In the genomic region with DNA sequence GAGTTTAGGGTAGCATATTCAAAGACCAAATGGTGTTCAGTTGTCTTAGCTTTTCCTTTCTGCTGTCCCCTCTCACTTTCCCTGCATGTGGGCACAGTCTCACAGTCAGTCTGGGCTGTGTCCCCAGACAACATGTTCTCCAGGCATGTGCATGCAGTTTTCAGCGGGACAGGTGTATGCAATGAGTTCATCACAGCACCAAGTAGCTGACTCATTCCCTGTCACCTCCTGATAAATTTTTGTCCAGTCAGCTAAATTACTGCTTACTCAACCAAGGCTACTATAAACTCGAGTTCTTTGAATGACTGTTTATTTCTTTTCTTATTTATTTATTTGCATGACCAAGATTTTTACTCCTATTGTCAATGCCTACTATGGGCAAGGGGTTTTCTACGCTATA, we compare ENCODE assay signal across 21 cellular contexts.
A peak's percentile ranks its signal among the peaks of the same experiment; 100 is the strongest.
DNase-seq lines count a peak whose midpoint lies in the region; ATAC-seq, FAIRE-seq and TF ChIP-seq lines count a peak whose summit lies in the region.
"Had no signal": no experiment of that assay in that cellular context is flagged by ENCODE, and none has a peak within 500 bp of the region (broad histone marks: within the 10 kb centered on the region; RNA-seq: fewer than 3 reads in every experiment).

No MANE protein-coding gene starts in this region.

- H3K27me3 ChIP-seq in PC-3 (ENCODE audit: low read length) (no peaks in the 10 kb centered on the region), H1 (replicated peaks in 1 of 4; ENCODE audit: control insufficient read depth in 3 of 4, extremely low read depth in 1 of 4, insufficient read depth in 3 of 4, low read length in 3 of 4) (no peaks in the 10 kb centered on the region), mesenchymal stem cell (ENCODE audit: control insufficient read depth in 1 of 2, insufficient read depth in 1 of 2, low read length in 2 of 2) (no peaks in the 10 kb centered on the region)
- H3K27me3 ChIP-seq: BLaER1 had no signal

- H3K27ac Mint-ChIP-seq in mesothelial cell of epicardium, result no peak overlapping the region
- H3K27ac Mint-ChIP-seq: CD4-positive, alpha-beta memory T cell had no signal

- TF ChIP-seq EP300 in H1 (IDR thresholded peaks at IDR 0.05; ENCODE audit: borderline replicate concordance in 1 of 2, low read depth in 2 of 2, low read length in 2 of 2), result no peak

- POLR2A ChIA-PET in PC-3 (lab: Charles Lee; ENCODE audit: unreplicated experiment), result no interaction called here
- POLR2A ChIA-PET in H1 (lab: Charles Lee; ENCODE audit: partially characterized antibody), result no interaction called here

- H3K18ac ChIP-seq in H1 (ENCODE audit: extremely low read depth, low read length) (no peak overlapping the region), mesenchymal stem cell (ENCODE audit: low read depth in 1 of 2, low read length in 2 of 2) (no peak overlapping the region)

- 83% methylated on average over 3 of the region's 3 CpGs; no CpG with 5 or more reads in 1 of the 2 experiments for WGBS in H1 (ENCODE audit: extremely low coverage in 1 of 2, insufficient coverage in 1 of 2, insufficient read length in 1 of 2, insufficient replicate concordance in 2 of 2, low coverage in 1 of 2, low lambda C conversion rate in 2 of 2, missing lambda C conversion rate in 1 of 2), 2 experiments
- whole genome bisulfite sequencing in mesenchymal stem cell, result 95% methylated on average over 2 of the region's 3 CpGs

- FAIRE-seq in H1 (lab: Jason Lieb, UNC), result no peak
- FAIRE-seq: GM12892, GM18507 had no signal

- H3K9me3 Mint-ChIP-seq in mesothelial cell of epicardium, result no peaks in the 10 kb centered on the region

- H3K4me2 ChIP-seq in PC-3 (ENCODE audit: low read length), result no peak overlapping the region
- no peak overlapping the region for H3K4me2 ChIP-seq in H1 (ENCODE audit: insufficient read depth in 1 of 2, low read depth in 2 of 2, low read length in 2 of 2)
- H3K4me2 ChIP-seq in mesenchymal stem cell (ENCODE audit: low read length, poor library complexity, severe bottlenecking), result no peak overlapping the region
- H3K4me2 ChIP-seq: BLaER1 had no signal

- H4K8ac ChIP-seq in H1 (ENCODE audit: extremely low read depth, insufficient read depth, low read length) (no peak overlapping the region), mesenchymal stem cell (ENCODE audit: low read length) (no peak overlapping the region)

- H2BK120ac ChIP-seq in H1 (replicated peaks; ENCODE audit: low read depth, low read length) (no peak overlapping the region), mesenchymal stem cell (ENCODE audit: low read depth, low read length) (no peak overlapping the region)

- no peak for TF ChIP-seq POLR2A in H1 (IDR thresholded peaks at IDR 0.05; ENCODE audit: control extremely low read depth in 1 of 2, low read depth in 2 of 2, low read length in 2 of 2)

- H3K56ac ChIP-seq in H1 (replicated peaks; ENCODE audit: insufficient read length, low read depth, low read length), result no peak overlapping the region

- H4K20me1 ChIP-seq in PC-3 (ENCODE audit: low read length), result no peaks in the 10 kb centered on the region
- H4K20me1 ChIP-seq in H1 (replicated peaks in 1 of 2; ENCODE audit: control insufficient read depth in 1 of 2, insufficient read depth in 2 of 2, low read length in 2 of 2), result peaks cover 0 to 1% of the 10 kb centered on the region in 2 experiments
- H4K20me1 ChIP-seq: BLaER1 had no signal

- no peak overlapping the region for H2AK5ac ChIP-seq in H1 (ENCODE audit: low read depth, low read length)
- no peak overlapping the region for H2AK5ac ChIP-seq in mesenchymal stem cell (ENCODE audit: low read length, severe bottlenecking)

- no peak overlapping the region for H3K4me3 Mint-ChIP-seq in mesothelial cell of epicardium
- H3K4me3 Mint-ChIP-seq: CD4-positive, alpha-beta memory T cell had no signal

- peak; percentile 89 for DNase-seq in DMS53 (lab: John Stamatoyannopoulos, UW)
- peak; percentile 27 for DNase-seq in PC-3
- no peak for DNase-seq in H1 (ENCODE audit: low read depth in 1 of 2, low spot score in 2 of 2)
- DNase-seq in mesenchymal stem cell, result no peak
- DNase-seq in NCI-H1105 treated with DMSO at 0.1 percent for 48 hours (lab: John Stamatoyannopoulos, UW), result no peak
- DNase-seq in mesothelial cell of epicardium (ENCODE audit: low spot score in 2 of 2, unreplicated experiment in 2 of 2), result no peak
- DNase-seq in anterior cingulate cortex (lab: John Stamatoyannopoulos, UW), result no peak
- DNase-seq: CD4-positive, alpha-beta memory T cell; DMS79; GOT3; KBM-7; NCI-H1417; NCI-H1930; NCI-H226; NCI-H526; Right ventricle myocardium superior; SW 1271 had no signal

- H3K4me1 ChIP-seq in PC-3 (ENCODE audit: insufficient read depth, low read length) (no peaks in the 10 kb centered on the region), H1 (replicated peaks in 1 of 4; ENCODE audit: control insufficient read depth in 3 of 4, insufficient read depth in 4 of 4, low read length in 3 of 4) (no peaks in the 10 kb centered on the region), mesenchymal stem cell (ENCODE audit: control insufficient read depth, insufficient read depth, low read depth, low read length) (peaks cover 2% of the 10 kb centered on the region)
- H3K4me1 ChIP-seq: BLaER1 had no signal

- no peak overlapping the region for H4K5ac ChIP-seq in H1 (ENCODE audit: insufficient read length, low read depth, low read length)

- CTCF ChIA-PET in PC-3 (lab: Charles Lee), result no interaction called here
- CTCF ChIA-PET in H1 (lab: Charles Lee; ENCODE audit: partially characterized antibody), result interaction anchor here (0.6 kb wide), 1 partner anchor 1042 kb away, joined by 3 read pairs; no protein-coding TSS in a partner anchor

- H3K27me3 Mint-ChIP-seq in mesothelial cell of epicardium (ENCODE audit: low read depth), result no peaks in the 10 kb centered on the region
- H3K27me3 Mint-ChIP-seq: CD4-positive, alpha-beta memory T cell had no signal

- H3K23me2 ChIP-seq in H1 (ENCODE audit: low read depth, low read length), result no peaks in the 10 kb centered on the region

- no peak overlapping the region for H3K4ac ChIP-seq in H1 (replicated peaks; ENCODE audit: insufficient read length, low read depth, low read length)
- H3K4ac ChIP-seq in mesenchymal stem cell (ENCODE audit: low read depth in 1 of 2, low read length in 2 of 2), result no peak overlapping the region

- no peaks in the 10 kb centered on the region for H3F3A ChIP-seq in PC-3 (ENCODE audit: low read length, unreplicated experiment)

- H2AFZ ChIP-seq in PC-3 (ENCODE audit: low read length), result no peak overlapping the region
- H2AFZ ChIP-seq in H1 (ENCODE audit: low read length), result 0 out of 2 replicates have a peak overlapping the region, but pooled peaks have one; percentile 58
- H2AFZ ChIP-seq in mesenchymal stem cell (ENCODE audit: low read depth, low read length), result peak overlapping the region; percentile 71

- no peak overlapping the region for H3K27ac ChIP-seq in PC-3 (ENCODE audit: low read length)
- no peak overlapping the region for H3K27ac ChIP-seq in H1 (ENCODE audit: low read depth, low read length)
- no peak overlapping the region for H3K27ac ChIP-seq in mesenchymal stem cell (ENCODE audit: low read length, poor library complexity, severe bottlenecking)
- H3K27ac ChIP-seq: BLaER1 had no signal

- H3K14ac ChIP-seq in H1 (ENCODE audit: insufficient read length), result no peak overlapping the region
- H3K14ac ChIP-seq in mesenchymal stem cell (ENCODE audit: low read length in 2 of 2), result peak overlapping the region in 1 of 2 experiments; percentile 88

- no peak overlapping the region for H2BK12ac ChIP-seq in H1 (ENCODE audit: low read depth, low read length)
- H2BK12ac ChIP-seq in mesenchymal stem cell (ENCODE audit: low read length in 2 of 2), result no peak overlapping the region

- no peaks in the 10 kb centered on the region for H3K9me2 ChIP-seq in PC-3 (replicated peaks; ENCODE audit: low read length)

- intact Hi-C loops in PC-3 (cut with micrococcal nuclease), result no loop called here

- no peak for TF ChIP-seq CTCF in PC-3 (conservative IDR thresholded peaks at IDR 0.05; ENCODE audit: low read depth, low read length)
- TF ChIP-seq CTCF in H1 (IDR thresholded peaks at IDR 0.05; ENCODE audit: control extremely low read depth in 1 of 3, insufficient read depth in 1 of 3, low read depth in 1 of 3, low read length in 3 of 3), result no peak
- TF ChIP-seq CTCF in mesothelial cell of epicardium (IDR thresholded peaks at IDR 0.05; ENCODE audit: unreplicated experiment), result no peak

- ATAC-seq in PC-3 (peak; percentile 37), HG03342 (IDR thresholded peaks at IDR 0.05; ENCODE audit: unreplicated experiment) (no peak)

- H3K4me3 ChIP-seq in PC-3 (ENCODE audit: low read length) (no peak overlapping the region), H1 (ENCODE audit: extremely low read depth in 1 of 4, insufficient read depth in 2 of 4, low read depth in 3 of 4, low read length in 4 of 4) (no peak overlapping the region), mesenchymal stem cell (ENCODE audit: insufficient read depth in 1 of 2, low read depth in 1 of 2, low read length in 2 of 2) (no peak overlapping the region)
- H3K4me3 ChIP-seq: BLaER1 had no signal

- H3K9ac ChIP-seq in PC-3 (ENCODE audit: low read length), result no peak overlapping the region
- H3K9ac ChIP-seq in H1 (replicated peaks in 1 of 4; ENCODE audit: extremely low read depth in 1 of 4, low read depth in 3 of 4, low read length in 3 of 4), result no peak overlapping the region; a peak in 1 of 7 replicates
- no peak overlapping the region for H3K9ac ChIP-seq in mesenchymal stem cell (ENCODE audit: low read length)
- H3K9ac ChIP-seq: BLaER1 had no signal

- H3K79me2 ChIP-seq in PC-3 (ENCODE audit: low read length) (no peaks in the 10 kb centered on the region), H1 (ENCODE audit: control insufficient read depth in 1 of 2, insufficient read depth in 2 of 2, low read length in 2 of 2) (no peaks in the 10 kb centered on the region)

- H2BK5ac ChIP-seq in H1 (ENCODE audit: low read depth, low read length), result 0 out of 2 replicates have a peak overlapping the region, but pooled peaks have one; percentile 15
- no peak overlapping the region for H2BK5ac ChIP-seq in mesenchymal stem cell (ENCODE audit: low read depth, low read length, poor library complexity, severe bottlenecking)

- H3K36me3 ChIP-seq in PC-3 (ENCODE audit: low read depth, low read length) (no peaks in the 10 kb centered on the region), H1 (ENCODE audit: control insufficient read depth in 2 of 4, insufficient read depth in 4 of 4, low read length in 3 of 4) (no peaks in the 10 kb centered on the region), mesenchymal stem cell (ENCODE audit: control insufficient read depth in 1 of 2, insufficient read depth in 2 of 2, low read depth in 1 of 2, low read length in 2 of 2) (no peaks in the 10 kb centered on the region)
- H3K36me3 ChIP-seq: BLaER1 had no signal

- no peak for TF ChIP-seq RAD21 in H1 (IDR thresholded peaks at IDR 0.05 in 1 of 2, conservative IDR thresholded peaks at IDR 0.05 in 1 of 2; ENCODE audit: low read depth in 2 of 2, low read length in 2 of 2)

- H3K79me1 ChIP-seq in H1 (ENCODE audit: low read depth, low read length) (no peaks in the 10 kb centered on the region), mesenchymal stem cell (replicated peaks; ENCODE audit: low read length, poor library complexity, severe bottlenecking) (no peaks in the 10 kb centered on the region)

- H3K36me3 Mint-ChIP-seq in mesothelial cell of epicardium, result no peaks in the 10 kb centered on the region
- H3K36me3 Mint-ChIP-seq: CD4-positive, alpha-beta memory T cell had no signal

- H3K4me1 Mint-ChIP-seq in mesothelial cell of epicardium, result peaks cover 2% of the 10 kb centered on the region
- H3K4me1 Mint-ChIP-seq: CD4-positive, alpha-beta memory T cell had no signal

- H2BK20ac ChIP-seq in H1 (ENCODE audit: low read length), result no peak overlapping the region

- H4K91ac ChIP-seq in H1 (replicated peaks; ENCODE audit: insufficient read length, low read length), result no peak overlapping the region
- H4K91ac ChIP-seq in mesenchymal stem cell (ENCODE audit: low read length), result no peak overlapping the region

- H2BK15ac ChIP-seq in H1 (ENCODE audit: low read length) (no peak overlapping the region), mesenchymal stem cell (ENCODE audit: low read depth, poor library complexity, severe bottlenecking) (no peak overlapping the region)

- no TSS peak for BruUV-seq in PC-3 (replicated peaks; lab: Mats Ljungman, UMichigan)

- H3K9me3 ChIP-seq in PC-3 (ENCODE audit: low read length) (no peaks in the 10 kb centered on the region), H1 (ENCODE audit: insufficient read depth in 2 of 2, low read depth in 1 of 2, low read length in 1 of 2) (no peaks in the 10 kb centered on the region), mesenchymal stem cell (ENCODE audit: control insufficient read depth, low read length) (no peaks in the 10 kb centered on the region)
- H3K9me3 ChIP-seq: BLaER1 had no signal

- H3K23ac ChIP-seq in H1 (ENCODE audit: insufficient read length) (no peak overlapping the region), mesenchymal stem cell (ENCODE audit: low read length in 2 of 2) (no peak overlapping the region)

Comparison
In these comparisons a context has a peak if more than half of its experiments do, and no peak if none do; other contexts are left out.
1. DNase-seq: peak in DMS53 (single experiment) and PC-3 (single experiment); none in H1 (0 of 2), mesenchymal stem cell (single experiment), NCI-H1105 treated with DMSO at 0.1 percent for 48 hours (single experiment), mesothelial cell of epicardium (0 of 2) and anterior cingulate cortex (0 of 58).